In genomic region chr22:40183029-40183581, GRCh38 we compare ENCODE assay signal across 8 cellular contexts. TPM values are rescaled to one million over a fixed set of nuclear protein-coding genes. Genes with fewer than 3 reads are reported as not detected.
A peak's percentile ranks its signal among the peaks of the same experiment; 100 is the strongest.
DNase-seq lines count a peak whose midpoint lies in the region; ATAC-seq and TF ChIP-seq lines count a peak whose summit lies in the region.

No MANE protein-coding gene starts in this region.

- peak overlapping the region in 10 of 11 experiments; percentile 3 to 46 (median 33); a peak in 11 of 22 replicates for H3K9ac ChIP-seq in BLaER1 treated with 17β-estradiol and CSF1 and Interleukin-3, amounts not matched to agents 10 nM and 100 nM

- peaks cover 0 to 23% (median 6%) of the 10 kb centered on the region in 11 experiments; a peak in 10 of 22 replicates for H3K9me3 ChIP-seq in BLaER1 treated with 17β-estradiol and CSF1 and Interleukin-3, amounts not matched to agents 10 nM and 100 nM (replicated peaks in 1 of 11)
- no peaks in the 10 kb centered on the region for H3K9me3 ChIP-seq in aorta (ENCODE audit: control insufficient read depth, low read length)
- no peaks in the 10 kb centered on the region for H3K9me3 ChIP-seq in testis

- ATAC-seq in central memory CD8-positive, alpha-beta T cell (replicated peaks; ENCODE audit: extremely low read depth, poor library complexity, severe bottlenecking), result no peak
- peak; percentile 62 for ATAC-seq in memory B cell (ENCODE audit: low read depth)
- no peak for ATAC-seq in aorta (ENCODE audit: low FRiP score)

- H3K4me1 ChIP-seq in BLaER1 treated with 17β-estradiol and CSF1 and Interleukin-3, amounts not matched to agents 10 nM and 100 nM, result peaks cover 43 to 67% (median 45%) of the 10 kb centered on the region in 10 experiments
- H3K4me1 ChIP-seq in aorta (ENCODE audit: control insufficient read depth in 1 of 2, insufficient read depth in 2 of 2, low read length in 2 of 2) (peaks cover 7 to 8% of the 10 kb centered on the region in 2 donors), testis (peaks cover 40% of the 10 kb centered on the region)

- H3K36me3 ChIP-seq in BLaER1 treated with 17β-estradiol and CSF1 and Interleukin-3, amounts not matched to agents 10 nM and 100 nM, result peaks cover 0 to 34% (median 13%) of the 10 kb centered on the region in 11 experiments; a peak in 13 of 22 replicates
- H3K36me3 ChIP-seq in aorta (ENCODE audit: control insufficient read depth in 1 of 2, insufficient read depth in 2 of 2, low read length in 1 of 2) (no peaks in the 10 kb centered on the region), testis (ENCODE audit: low read depth, missing control alignments) (no peaks in the 10 kb centered on the region)

- no peak for TF ChIP-seq CTCF in testis (IDR thresholded peaks at IDR 0.05)

- H3K9me3 Mint-ChIP-seq in central memory CD8-positive, alpha-beta T cell, result no peaks in the 10 kb centered on the region
- H3K9me3 Mint-ChIP-seq in memory B cell, result no peaks in the 10 kb centered on the region

- no peaks in the 10 kb centered on the region for H3K27me3 ChIP-seq in BLaER1 treated with 17β-estradiol and CSF1 and Interleukin-3, amounts not matched to agents 10 nM and 100 nM
- H3K27me3 ChIP-seq in aorta (ENCODE audit: control insufficient read depth in 1 of 2, insufficient read depth in 2 of 2, low read length in 1 of 2), result no peaks in the 10 kb centered on the region
- no peaks in the 10 kb centered on the region for H3K27me3 ChIP-seq in testis

- H3K4me3 ChIP-seq in BLaER1 treated with 17β-estradiol and CSF1 and Interleukin-3, amounts not matched to agents 10 nM and 100 nM, result peak overlapping the region in 2 of 10 experiments; percentile 21 to 22; a peak in 4 of 20 replicates
- H3K4me3 ChIP-seq in aorta (ENCODE audit: low read length in 2 of 2), result no peak overlapping the region
- no peak overlapping the region for H3K4me3 ChIP-seq in testis

- H3K27ac ChIP-seq in BLaER1 treated with 17β-estradiol and CSF1 and Interleukin-3, amounts not matched to agents 10 nM and 100 nM, result peak overlapping the region; percentile 3 to 61 (median 47); a peak in 17 of 22 replicates
- H3K27ac ChIP-seq in aorta (ENCODE audit: low read depth in 1 of 2, low read length in 2 of 2) (peak overlapping the region; percentile 12 to 74), testis (peak overlapping the region in 1 of 2 donors; percentile 27)

- peaks cover 65% of the 10 kb centered on the region for H3K4me1 Mint-ChIP-seq in central memory CD8-positive, alpha-beta T cell
- H3K4me1 Mint-ChIP-seq in memory B cell, result peaks cover 46% of the 10 kb centered on the region

- intact Hi-C loops in aorta (cut with DNase I) (loop anchor here in 1 of 2 donors (10.0 kb wide), 1 partner anchor 92 kb away; no protein-coding TSS in a partner anchor), testis (cut with DNase I; ENCODE audit: low total_unique reads) (no loop called here)

- DNase-seq in MV-4-11 (lab: John Stamatoyannopoulos, UW) (peak; percentile 67), memory B cell (ENCODE audit: low spot score in 2 of 2) (no peak), aorta (no peak), SW480 (ENCODE audit: low spot score) (no peak), OCI-M2 (lab: John Stamatoyannopoulos, UW; ENCODE audit: unreplicated experiment) (no peak), testis (no peak)
- no peak for DNase-seq in central memory CD8-positive, alpha-beta T cell (ENCODE audit: low spot score in 2 of 2)

- 9 to 12% methylated on average over 9 of the region's 9 CpGs for WGBS in aorta, 2 donors
- WGBS in testis, 2 donors, result 32 to 38% methylated on average over 9 of the region's 9 CpGs

- H3K36me3 Mint-ChIP-seq in central memory CD8-positive, alpha-beta T cell (ENCODE audit: insufficient read depth), result peaks cover 1% of the 10 kb centered on the region
- peaks cover 15% of the 10 kb centered on the region for H3K36me3 Mint-ChIP-seq in memory B cell

- H4K20me1 ChIP-seq in BLaER1 treated with 17β-estradiol and CSF1 and Interleukin-3, amounts not matched to agents 10 nM and 100 nM, result peaks cover 0 to 87% (median 62%) of the 10 kb centered on the region in 11 experiments; a peak in 14 of 22 replicates

- H3K27ac Mint-ChIP-seq in central memory CD8-positive, alpha-beta T cell (ENCODE audit: low read depth), result no peak overlapping the region
- peak overlapping the region; percentile 77 for H3K27ac Mint-ChIP-seq in memory B cell

- no peaks in the 10 kb centered on the region for H3K27me3 Mint-ChIP-seq in central memory CD8-positive, alpha-beta T cell
- H3K27me3 Mint-ChIP-seq in memory B cell, result no peaks in the 10 kb centered on the region

- no peak for TF ChIP-seq POLR2A in testis (IDR thresholded peaks at IDR 0.05)

- H3K4me2 ChIP-seq in BLaER1 treated with 17β-estradiol and CSF1 and Interleukin-3, amounts not matched to agents 10 nM and 100 nM, result peak overlapping the region; percentile 53 to 95 (median 70)

- peak overlapping the region; percentile 14 for H3K4me3 Mint-ChIP-seq in central memory CD8-positive, alpha-beta T cell
- peak overlapping the region; percentile 50 for H3K4me3 Mint-ChIP-seq in memory B cell

RNA-seq across cellular contexts. Expression of gene TNRC6B, which starts 5.4 kb away (rescaled TPM):
- total RNA-seq in aorta (10 to 100 TPM; 81.8 to 85.0 TPM), testis (100 to 1,000 TPM in 1 of 2 donors, 10 to 100 TPM in 1; 79.7 to 122 TPM)
- polyA plus RNA-seq in aorta (10 to 100 TPM in 1 of 2 donors, 1 to 10 TPM in 1; 2.0 to 10.1 TPM), testis (ENCODE audit: insufficient read depth, low read depth, low replicate concordance) (49.2 TPM)
